In genomic region chr19:12486265-12486783, GRCh38 we compare ENCODE assay signal across 7 cellular contexts. TPM values are rescaled to one million over a fixed set of nuclear protein-coding genes. Genes with fewer than 3 reads are reported as not detected.
DNase-seq lines count a peak whose midpoint lies in the region; ATAC-seq, FAIRE-seq and TF ChIP-seq lines count a peak whose summit lies in the region.
"Not testable (repeated sequence)": the region's sequence is repeated elsewhere in the genome, so short reads cannot be mapped to it uniquely, and the experiment has no call there.

No MANE protein-coding gene starts in this region.

- 22% methylated on average over 1 of the region's 1 CpG for WGBS in HepG2 (ENCODE audit: low lambda C conversion rate)

- not testable (repeated sequence) for H3K27ac ChIP-seq in BLaER1; CD4-positive, alpha-beta T cell (ENCODE audit: low read depth, low read length); HepG2 (ENCODE audit: extremely low read length, insufficient read depth, low read length)

- not testable (repeated sequence) for H3K27me3 Mint-ChIP-seq in CD4-positive, alpha-beta T cell; activated naive CD8-positive, alpha-beta T cell; natural killer cell (ENCODE audit: low read depth in 2 of 2); type B pancreatic cell
- peaks cover 18% of the 10 kb centered on the region for H3K27me3 Mint-ChIP-seq in nephron progenitor cell (ENCODE audit: low read depth, poor library complexity)

- H3K4me2 ChIP-seq in BLaER1 = peak overlapping the region; percentile 83
- H3K4me2 ChIP-seq in HepG2 (ENCODE audit: low read depth, low read length) = not testable (repeated sequence)

- H3K9ac ChIP-seq in BLaER1; HepG2 (ENCODE audit: insufficient read depth, low read depth, low read length): not testable (repeated sequence)

- H3K4me1 ChIP-seq in BLaER1 (peaks cover 39% of the 10 kb centered on the region), HepG2 (ENCODE audit: insufficient read depth, low read length) (peaks cover 37% of the 10 kb centered on the region)

- peaks cover 24% of the 10 kb centered on the region for H4K20me1 ChIP-seq in BLaER1
- H4K20me1 ChIP-seq in HepG2 (ENCODE audit: insufficient read depth, low read length) = not testable (repeated sequence)

- H3K36me3 ChIP-seq in BLaER1; HepG2 (replicated peaks in 1 of 2; ENCODE audit: control insufficient read depth in 1 of 2, insufficient read depth in 2 of 2, low read length in 2 of 2): not testable (repeated sequence)

- peaks cover 26% of the 10 kb centered on the region for H3K79me2 ChIP-seq in HepG2 (ENCODE audit: insufficient read depth, low read length)

- DNase-seq in CD4-positive, alpha-beta T cell; HepG2 (ENCODE audit: low spot score); natural killer cell; nephron progenitor cell; type B pancreatic cell (ENCODE audit: extremely low spot score, unreplicated experiment): not testable (repeated sequence)

- H3K36me3 Mint-ChIP-seq in CD4-positive, alpha-beta T cell (ENCODE audit: low read depth); activated naive CD8-positive, alpha-beta T cell; natural killer cell: not testable (repeated sequence)
- H3K36me3 Mint-ChIP-seq in nephron progenitor cell (ENCODE audit: low read depth) (peaks cover 16% of the 10 kb centered on the region), type B pancreatic cell (peaks cover 12% of the 10 kb centered on the region)

- peaks cover 14% of the 10 kb centered on the region for H3K9me3 ChIP-seq in BLaER1
- not testable (repeated sequence) for H3K9me3 ChIP-seq in CD4-positive, alpha-beta T cell (ENCODE audit: control insufficient read depth, low read length); HepG2 (ENCODE audit: low read length)

- TF ChIP-seq CTCF in CD4-positive, alpha-beta T cell (IDR thresholded peaks at IDR 0.05); HepG2 (CRISPR knock-in tag; IDR thresholded peaks at IDR 0.05); natural killer cell (IDR thresholded peaks at IDR 0.05); nephron progenitor cell (IDR thresholded peaks at IDR 0.05); type B pancreatic cell (conservative IDR thresholded peaks at IDR 0.05): not testable (repeated sequence)

- in situ Hi-C loops in HepG2 (cut with HindIII; ENCODE audit: extremely low pct_ligation_motif_present, low pct_unique_long_range_greater_than_20kb) = not testable (repeated sequence)

- POLR2A ChIA-PET in CD4-positive, alpha-beta T cell (lab: Charles Lee) = interaction anchor here (2.5 kb wide), 1 partner anchor 9 kb away, joined by 17 read pairs; no protein-coding TSS in a partner anchor
- POLR2A ChIA-PET in HepG2 (lab: Yijun Ruan, JAX) = interaction anchor here (6.1 kb wide), 1 partner anchor 10 kb away, joined by 62 read pairs; no protein-coding TSS in a partner anchor

- H3K27me3 ChIP-seq in BLaER1; CD4-positive, alpha-beta T cell (ENCODE audit: control insufficient read depth, insufficient read depth, low read length); HepG2 (ENCODE audit: control insufficient read depth in 1 of 2, insufficient read depth in 2 of 2, low read length in 2 of 2): not testable (repeated sequence)

- H2AFZ ChIP-seq in HepG2 (ENCODE audit: low read length) = not testable (repeated sequence)

- CTCF ChIA-PET in CD4-positive, alpha-beta T cell (lab: Charles Lee) = interaction anchor here (0.7 kb wide), 2 partner anchors 63 to 275 kb away, joined by 3 read pairs; no protein-coding TSS in a partner anchor
- CTCF ChIA-PET in HepG2 (lab: Yijun Ruan, JAX; ENCODE audit: low intra/inter-chr PET ratio, low total read pairs) = not testable (repeated sequence)

- TF ChIP-seq POLR2A in HepG2 (IDR thresholded peaks at IDR 0.05; ENCODE audit: insufficient read depth in 1 of 2, low read depth in 2 of 2, low read length in 2 of 2) = not testable (repeated sequence)

- peaks cover 33% of the 10 kb centered on the region for H3K4me1 Mint-ChIP-seq in CD4-positive, alpha-beta T cell (ENCODE audit: low read depth)
- peaks cover 29% of the 10 kb centered on the region for H3K4me1 Mint-ChIP-seq in activated naive CD8-positive, alpha-beta T cell (ENCODE audit: low read depth)
- H3K4me1 Mint-ChIP-seq in natural killer cell = peaks cover 22 to 31% of the 10 kb centered on the region in 2 donors
- peaks cover 36% of the 10 kb centered on the region for H3K4me1 Mint-ChIP-seq in nephron progenitor cell
- peaks cover 29% of the 10 kb centered on the region for H3K4me1 Mint-ChIP-seq in type B pancreatic cell (ENCODE audit: unreplicated experiment)

- not testable (repeated sequence) for ATAC-seq in CD4-positive, alpha-beta T cell (ENCODE audit: poor library complexity); HepG2; natural killer cell

- FAIRE-seq in HepG2 (lab: Jason Lieb, UNC) = not testable (repeated sequence)

- not testable (repeated sequence) for BruUV-seq in HepG2 (replicated peaks; lab: Mats Ljungman, UMichigan)

- TF ChIP-seq EP300 in HepG2 (IDR thresholded peaks at IDR 0.05; ENCODE audit: low read depth in 2 of 2, low read length in 2 of 2); HepG2 (CRISPR knock-in tag; IDR thresholded peaks at IDR 0.05; ENCODE audit: borderline replicate concordance): not testable (repeated sequence)

- H3K27ac Mint-ChIP-seq in CD4-positive, alpha-beta T cell; activated naive CD8-positive, alpha-beta T cell; natural killer cell; type B pancreatic cell: not testable (repeated sequence)
- peak overlapping the region; percentile 22 for H3K27ac Mint-ChIP-seq in nephron progenitor cell

- H3K4me3 Mint-ChIP-seq in CD4-positive, alpha-beta T cell = peak overlapping the region; percentile 60
- peak overlapping the region; percentile 46 for H3K4me3 Mint-ChIP-seq in activated naive CD8-positive, alpha-beta T cell
- H3K4me3 Mint-ChIP-seq in natural killer cell (peak overlapping the region; percentile 25), type B pancreatic cell (peak overlapping the region; percentile 43)
- H3K4me3 Mint-ChIP-seq in nephron progenitor cell = not testable (repeated sequence)

- H3K9me3 Mint-ChIP-seq in CD4-positive, alpha-beta T cell; activated naive CD8-positive, alpha-beta T cell (ENCODE audit: low read depth); natural killer cell; type B pancreatic cell: not testable (repeated sequence)
- H3K9me3 Mint-ChIP-seq in nephron progenitor cell = peaks cover 23% of the 10 kb centered on the region

- intact Hi-C loops in CD4-positive, alpha-beta T cell (cut with DNase I, micrococcal nuclease); HepG2 (cut with micrococcal nuclease; ENCODE audit: unreplicated experiment); natural killer cell (cut with micrococcal nuclease): not testable (repeated sequence)

- not testable (repeated sequence) for H3K4me3 ChIP-seq in BLaER1; HepG2 (replicated peaks in 1 of 3; ENCODE audit: insufficient read depth in 1 of 3, low read depth in 2 of 3, low read length in 3 of 3)

- TF ChIP-seq RAD21 in HepG2 (CRISPR knock-in tag; IDR thresholded peaks at IDR 0.05) = not testable (repeated sequence)

RNA-seq across cellular contexts. Expression of gene ZNF709, which starts 1.7 kb away (rescaled TPM):
- 1 to 10 TPM; 3.5 to 3.7 TPM for total RNA-seq in CD4-positive, alpha-beta T cell
- total RNA-seq in HepG2 (2016; rRNA removed; fragmentation: Illumina TruSeq; extraction: Trizol) (3.9 and 4.7 TPM in 2 replicates), natural killer cell (1 to 10 TPM; 4.1 to 4.7 (median 4.1) TPM), type B pancreatic cell (ENCODE audit: low replicate concordance) (3.6 and 5.6 TPM in 2 replicates)
- total RNA-seq in HepG2 (2016; cell fraction: cytosol; rRNA removed; fragmentation: Illumina TruSeq; extraction: Trizol; ENCODE audit: low read depth) = 0.61 and 0.79 TPM in 2 replicates
- total RNA-seq in HepG2 (2016; cell fraction: insoluble cytoplasmic fraction; rRNA removed; fragmentation: Illumina TruSeq; extraction: Trizol) = 3.7 and 4.7 TPM in 2 replicates
- 1.3 and 1.5 TPM in 2 replicates for total RNA-seq in HepG2 (2016; cell fraction: membrane; rRNA removed; fragmentation: Illumina TruSeq; extraction: Trizol)
- total RNA-seq in HepG2 (2016; cell fraction: nucleus; rRNA removed; fragmentation: Illumina TruSeq; extraction: Trizol) = 2.9 and 3.6 TPM in 2 replicates
- 1.0 and 1.5 TPM in 2 replicates for polyA plus RNA-seq in HepG2 (2011; rRNA removed)
- 0.43 and 0.69 TPM in 2 replicates for polyA plus RNA-seq in HepG2 (2011; cell fraction: cytosol; rRNA removed)
- 1.2 and 1.3 TPM in 2 replicates for polyA plus RNA-seq in HepG2 (2011; cell fraction: nucleus; rRNA removed)
- polyA plus RNA-seq in HepG2 (2012) = 0.68 and 1.7 TPM in 2 replicates
- 0.11 and 0.15 TPM in 2 replicates for polyA plus RNA-seq in HepG2 (2016; cell fraction: cytosol; fragmentation: Illumina TruSeq; extraction: Trizol; ENCODE audit: low read depth)
- 1.2 and 1.4 TPM in 2 replicates for polyA plus RNA-seq in HepG2 (2016; cell fraction: insoluble cytoplasmic fraction; fragmentation: Illumina TruSeq; extraction: Trizol; ENCODE audit: low read depth)
- polyA plus RNA-seq in HepG2 (2016; cell fraction: membrane; fragmentation: Illumina TruSeq; extraction: Trizol; ENCODE audit: low read depth) = 0.33 and 0.42 TPM in 2 replicates
- polyA plus RNA-seq in HepG2 (2016; cell fraction: nucleus; fragmentation: Illumina TruSeq; extraction: Trizol; ENCODE audit: insufficient read depth, low read depth) = 2.4 and 3.6 TPM in 2 replicates
- polyA minus RNA-seq in HepG2 (2011; rRNA and poly(A)+ RNA removed; ENCODE audit: low replicate concordance) = 2.2 TPM in 1 of 2 replicates, not detected in the other
- polyA minus RNA-seq in HepG2 (2011; cell fraction: cytosol; rRNA and poly(A)+ RNA removed) = 1.8 and 2.0 TPM in 2 replicates
- 6.6 and 6.8 TPM in 2 replicates for polyA minus RNA-seq in HepG2 (2011; cell fraction: nucleus; rRNA and poly(A)+ RNA removed)

RNA-seq across cellular contexts. Expression of gene ZNF443, which starts 45.5 kb away (rescaled TPM):
- 1 to 10 TPM; 1.8 to 2.0 TPM for total RNA-seq in CD4-positive, alpha-beta T cell
- total RNA-seq in HepG2 (2016; rRNA removed; fragmentation: Illumina TruSeq; extraction: Trizol) = 19.0 and 24.2 TPM in 2 replicates
- total RNA-seq in HepG2 (2016; cell fraction: cytosol; rRNA removed; fragmentation: Illumina TruSeq; extraction: Trizol; ENCODE audit: low read depth) = 4.8 and 6.3 TPM in 2 replicates
- 17.4 and 23.5 TPM in 2 replicates for total RNA-seq in HepG2 (2016; cell fraction: insoluble cytoplasmic fraction; rRNA removed; fragmentation: Illumina TruSeq; extraction: Trizol)
- 9.2 and 13.1 TPM in 2 replicates for total RNA-seq in HepG2 (2016; cell fraction: membrane; rRNA removed; fragmentation: Illumina TruSeq; extraction: Trizol)
- total RNA-seq in HepG2 (2016; cell fraction: nucleus; rRNA removed; fragmentation: Illumina TruSeq; extraction: Trizol) = 25.0 and 27.8 TPM in 2 replicates
- polyA plus RNA-seq in HepG2 (2011; rRNA removed) = 3.5 and 3.6 TPM in 2 replicates
- polyA plus RNA-seq in HepG2 (2011; cell fraction: cytosol; rRNA removed) = 1.0 and 1.7 TPM in 2 replicates
- 2.7 and 4.0 TPM in 2 replicates for polyA plus RNA-seq in HepG2 (2011; cell fraction: nucleus; rRNA removed)
- 3.4 and 5.1 TPM in 2 replicates for polyA plus RNA-seq in HepG2 (2012)
- 0.33 and 0.42 TPM in 2 replicates for polyA plus RNA-seq in HepG2 (2016; cell fraction: cytosol; fragmentation: Illumina TruSeq; extraction: Trizol; ENCODE audit: low read depth)
- 6.6 and 7.5 TPM in 2 replicates for polyA plus RNA-seq in HepG2 (2016; cell fraction: insoluble cytoplasmic fraction; fragmentation: Illumina TruSeq; extraction: Trizol; ENCODE audit: low read depth)
- polyA plus RNA-seq in HepG2 (2016; cell fraction: membrane; fragmentation: Illumina TruSeq; extraction: Trizol; ENCODE audit: low read depth) = 1.00 and 1.1 TPM in 2 replicates
- 10.6 and 10.7 TPM in 2 replicates for polyA plus RNA-seq in HepG2 (2016; cell fraction: nucleus; fragmentation: Illumina TruSeq; extraction: Trizol; ENCODE audit: insufficient read depth, low read depth)
- polyA minus RNA-seq in HepG2 (2011; rRNA and poly(A)+ RNA removed; ENCODE audit: low replicate concordance) = 0.87 and 3.0 TPM in 2 replicates
- polyA minus RNA-seq in HepG2 (2011; cell fraction: cytosol; rRNA and poly(A)+ RNA removed) = 6.1 and 6.2 TPM in 2 replicates
- 30.6 and 31.3 TPM in 2 replicates for polyA minus RNA-seq in HepG2 (2011; cell fraction: nucleus; rRNA and poly(A)+ RNA removed)
- total RNA-seq in natural killer cell = 1 to 10 TPM; 3.5 to 6.1 (median 3.9) TPM
- 7.7 TPM in 2 replicates for total RNA-seq in type B pancreatic cell (ENCODE audit: low replicate concordance)
